In the genomic region with DNA sequence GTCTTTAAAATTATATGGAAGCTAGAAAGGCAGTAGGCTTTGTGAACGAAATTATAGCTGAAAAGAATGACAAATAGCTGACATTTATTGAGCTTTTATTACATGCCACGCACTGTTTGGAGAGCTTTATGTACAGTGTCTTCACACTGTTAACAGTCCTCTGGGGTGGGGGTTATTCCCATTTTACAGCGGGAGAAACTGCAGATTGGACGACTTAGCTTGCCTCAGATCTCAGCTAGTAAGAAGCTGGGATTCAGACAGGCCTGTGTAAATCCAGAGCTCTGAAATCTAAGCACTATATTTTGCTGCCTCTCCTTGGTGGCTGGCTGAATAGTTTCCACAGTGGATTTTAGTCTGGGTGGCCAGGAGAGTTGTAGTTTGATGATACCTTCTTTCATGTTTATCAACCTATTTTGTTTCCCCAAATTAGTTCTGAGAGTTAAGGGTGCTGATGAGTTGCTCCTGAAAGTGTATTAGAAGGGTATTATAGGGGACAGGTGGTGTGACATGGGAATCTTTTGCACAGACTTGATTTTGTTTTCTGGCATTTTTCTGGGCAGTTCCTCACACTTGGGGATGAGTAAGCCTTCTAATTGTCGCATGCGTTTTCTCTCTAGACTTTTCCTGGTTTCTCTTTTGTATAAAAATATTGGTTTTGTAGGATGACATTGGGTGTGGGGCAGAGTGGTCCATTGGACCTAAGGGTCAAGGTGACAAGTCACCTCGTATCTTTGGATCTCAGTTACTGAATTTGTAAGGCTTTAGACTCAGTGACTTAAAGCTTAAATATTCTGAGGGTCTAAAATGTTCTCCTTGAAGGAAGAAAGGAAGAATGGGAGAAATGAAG, we compare ENCODE assay signal across 8 cellular contexts. TPM values are rescaled to one million over a fixed set of nuclear protein-coding genes. Genes with fewer than 3 reads are reported as not detected.
DNase-seq lines count a peak whose midpoint lies in the region; ATAC-seq lines count a peak whose summit lies in the region.

No MANE protein-coding gene starts in this region.

- H3K9me3 Mint-ChIP-seq in T-helper 1 cell treated with Interleukin-12 subunit alpha and Interleukin-12 subunit beta and Interleukin-4 antibody, amounts not matched to agents 30 μg/mL and 1 μg/mL, for 36 hours: no peaks in the 10 kb centered on the region

- H3K4me3 Mint-ChIP-seq in T-helper 1 cell treated with Interleukin-12 subunit alpha and Interleukin-12 subunit beta and Interleukin-4 antibody, amounts not matched to agents 30 μg/mL and 1 μg/mL, for 36 hours: no peak overlapping the region

- ATAC-seq in HG03095 (IDR thresholded peaks at IDR 0.05; ENCODE audit: unreplicated experiment): no peak

- H3K27me3 Mint-ChIP-seq in T-helper 1 cell treated with Interleukin-12 subunit alpha and Interleukin-12 subunit beta and Interleukin-4 antibody, amounts not matched to agents 30 μg/mL and 1 μg/mL, for 36 hours (ENCODE audit: low read depth): peaks cover 9% of the 10 kb centered on the region

- DNase-seq in T-helper 1 cell (no peak), NCI-H82 (lab: John Stamatoyannopoulos, UW) (peak; percentile 62), H4 (ENCODE audit: low spot score) (no peak), NCI-H1105 treated with DMSO at 0.1 percent for 48 hours (lab: John Stamatoyannopoulos, UW) (no peak)

- H3K27me3 ChIP-seq in duodenal mucosa (ENCODE audit: control insufficient read depth in 1 of 2, insufficient read depth in 2 of 2, low read length in 2 of 2) (no peaks in the 10 kb centered on the region), mucosa of rectum (ENCODE audit: control insufficient read depth in 2 of 2, insufficient read depth in 2 of 2, low read length in 2 of 2) (no peaks in the 10 kb centered on the region)

- H3K4me3 ChIP-seq in duodenal mucosa (ENCODE audit: low read depth in 1 of 2, low read length in 2 of 2) (peak overlapping the region; percentile 79 to 92), mucosa of rectum (ENCODE audit: low read length in 2 of 2) (peak overlapping the region; percentile 85)

- H3K4me1 ChIP-seq in duodenal mucosa (ENCODE audit: control insufficient read depth in 1 of 2, insufficient read depth in 2 of 2, low read length in 2 of 2) (peaks cover 25 to 37% of the 10 kb centered on the region in 2 donors), mucosa of rectum (ENCODE audit: control insufficient read depth in 2 of 2, insufficient read depth in 2 of 2, low read length in 2 of 2) (peaks cover 22 to 23% of the 10 kb centered on the region in 2 donors)

- H3K9ac ChIP-seq in duodenal mucosa (ENCODE audit: low read depth in 1 of 2, low read length in 2 of 2) (peak overlapping the region; percentile 70 to 80), mucosa of rectum (ENCODE audit: low read depth in 1 of 2, low read length in 2 of 2) (peak overlapping the region; percentile 88 to 97)

- H3K27ac ChIP-seq in duodenal mucosa (ENCODE audit: low read depth, low read length) (no peak overlapping the region), mucosa of rectum (ENCODE audit: low read depth in 2 of 2, low read length in 2 of 2) (peak overlapping the region; percentile 94 to 95)

- H3K36me3 Mint-ChIP-seq in T-helper 1 cell treated with Interleukin-12 subunit alpha and Interleukin-12 subunit beta and Interleukin-4 antibody, amounts not matched to agents 30 μg/mL and 1 μg/mL, for 36 hours (ENCODE audit: low read depth): no peaks in the 10 kb centered on the region

- H3K9me3 ChIP-seq in duodenal mucosa (ENCODE audit: control insufficient read depth in 1 of 2, low read length in 2 of 2): no peaks in the 10 kb centered on the region
- no peaks in the 10 kb centered on the region for H3K9me3 ChIP-seq in mucosa of rectum (ENCODE audit: control insufficient read depth in 2 of 2, low read length in 2 of 2)

- peak overlapping the region; percentile 90 for H3K27ac Mint-ChIP-seq in T-helper 1 cell treated with Interleukin-12 subunit alpha and Interleukin-12 subunit beta and Interleukin-4 antibody, amounts not matched to agents 30 μg/mL and 1 μg/mL, for 36 hours

- H3K36me3 ChIP-seq in duodenal mucosa (ENCODE audit: control insufficient read depth in 1 of 2, insufficient read depth in 2 of 2, low read length in 2 of 2) (no peaks in the 10 kb centered on the region), mucosa of rectum (ENCODE audit: control insufficient read depth in 2 of 2, insufficient read depth in 2 of 2, low read length in 2 of 2) (no peaks in the 10 kb centered on the region)

- H3K4me1 Mint-ChIP-seq in T-helper 1 cell treated with Interleukin-12 subunit alpha and Interleukin-12 subunit beta and Interleukin-4 antibody, amounts not matched to agents 30 μg/mL and 1 μg/mL, for 36 hours (ENCODE audit: low read depth): peaks cover 7% of the 10 kb centered on the region

RNA-seq across cellular contexts. Expression of a gene that starts 1.5 kb away (rescaled TPM):
- 115 and 128 TPM in 2 replicates for total RNA-seq in H4 (2014; rRNA removed; shearing (Covaris generic))
